8 cellular contexts compared by ENCODE assay signal in the genomic region with DNA sequence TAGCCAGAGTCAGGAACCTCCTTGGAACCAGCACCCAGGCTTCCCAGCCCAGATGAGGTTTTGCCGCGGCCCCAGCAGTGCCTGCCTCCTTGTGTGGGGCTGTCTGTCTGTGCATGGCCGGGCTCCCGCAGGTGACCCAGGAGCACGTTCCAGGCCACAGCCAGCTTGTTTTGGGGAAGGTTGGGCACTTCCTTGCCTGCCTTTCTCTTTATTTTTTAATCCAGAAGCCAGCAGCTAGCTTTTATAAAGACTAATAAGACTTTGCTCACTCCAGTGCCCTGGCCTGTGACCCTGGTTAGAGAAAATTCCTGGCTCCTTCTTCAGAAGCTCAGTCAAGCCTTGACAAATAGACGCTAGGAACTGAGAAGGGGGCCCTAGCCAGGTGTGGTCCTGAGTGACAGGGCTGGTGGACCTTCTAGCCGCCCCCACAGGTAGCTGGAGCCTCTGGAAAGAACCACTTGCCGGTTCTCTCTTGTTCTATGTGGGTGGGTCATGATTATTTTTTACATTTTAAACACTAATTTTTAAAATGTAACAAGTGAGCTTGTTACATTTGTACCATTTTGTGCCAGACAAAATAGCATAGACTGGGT. TPM values are rescaled to one million over a fixed set of nuclear protein-coding genes. Genes with fewer than 3 reads are reported as not detected.
DNase-seq lines count a peak whose midpoint lies in the region; ATAC-seq, FAIRE-seq and TF ChIP-seq lines count a peak whose summit lies in the region.

No MANE protein-coding gene starts in this region.

- FAIRE-seq in D721Med (lab: Jason Lieb, UNC): no peak
- FAIRE-seq in frontal cortex (lab: Jason Lieb, UNC): no peak

- peaks cover 47% of the 10 kb centered on the region for H3K4me1 Mint-ChIP-seq in CD8-positive, alpha-beta T cell (ENCODE audit: low read depth)

- DNase-seq in CD8-positive, alpha-beta T cell: no peak
- DNase-seq in coronary artery (ENCODE audit: low spot score): no peak
- no peak for DNase-seq in D721Med (ENCODE audit: insufficient read length, low spot score)
- DNase-seq in frontal cortex (ENCODE audit: low spot score in 2 of 2): no peak

- H3K27ac ChIP-seq in CD8-positive, alpha-beta T cell (ENCODE audit: low read depth, low read length): peak overlapping the region; percentile 58
- H3K27ac ChIP-seq in KMS-11 (no peak overlapping the region), coronary artery (peak overlapping the region in 1 of 2 donors; percentile 71), neural cell (ENCODE audit: low read length) (no peak overlapping the region)

- H3K36me3 ChIP-seq in CD8-positive, alpha-beta T cell (ENCODE audit: insufficient read depth, low read length): peaks cover under 1% of the 10 kb centered on the region
- H3K36me3 ChIP-seq in KMS-11 (ENCODE audit: insufficient read depth): no peaks in the 10 kb centered on the region
- H3K36me3 ChIP-seq in neural cell (ENCODE audit: insufficient read depth, low read length): no peaks in the 10 kb centered on the region

- ATAC-seq in CD8-positive, alpha-beta T cell: peak; percentile 15
- ATAC-seq in HG03378 (IDR thresholded peaks at IDR 0.05; ENCODE audit: unreplicated experiment) (no peak), HG02970 (IDR thresholded peaks at IDR 0.05; ENCODE audit: low FRiP score, unreplicated experiment) (no peak)

- no peaks in the 10 kb centered on the region for H3K27me3 ChIP-seq in CD8-positive, alpha-beta T cell (ENCODE audit: insufficient read depth, low read length)
- no peaks in the 10 kb centered on the region for H3K27me3 ChIP-seq in KMS-11 (ENCODE audit: insufficient read depth, low read depth)
- no peaks in the 10 kb centered on the region for H3K27me3 ChIP-seq in neural cell (ENCODE audit: insufficient read depth, low read depth, low read length)

- peak overlapping the region; percentile 85 for H3K4me2 ChIP-seq in KMS-11
- peak overlapping the region; percentile 56 for H3K4me2 ChIP-seq in neural cell (ENCODE audit: low read length)

- H2AFZ ChIP-seq in KMS-11 (ENCODE audit: low read depth): peak overlapping the region; percentile 98
- peak overlapping the region; percentile 75 for H2AFZ ChIP-seq in neural cell (ENCODE audit: low read depth, low read length)

- no peaks in the 10 kb centered on the region for H3F3A ChIP-seq in neural cell (ENCODE audit: insufficient read depth, low read length, poor library complexity, severe bottlenecking)

- H3K79me2 ChIP-seq in KMS-11 (ENCODE audit: insufficient read depth, low read depth) (no peaks in the 10 kb centered on the region), neural cell (replicated peaks; ENCODE audit: insufficient read depth, low read length) (no peaks in the 10 kb centered on the region)

- H3K36me3 Mint-ChIP-seq in CD8-positive, alpha-beta T cell: peaks cover 24% of the 10 kb centered on the region

- no peaks in the 10 kb centered on the region for H3K9me3 ChIP-seq in CD8-positive, alpha-beta T cell (ENCODE audit: low read length)
- no peaks in the 10 kb centered on the region for H3K9me3 ChIP-seq in neural cell (ENCODE audit: low read length)

- H3K9ac ChIP-seq in KMS-11 (peak overlapping the region; percentile 72; the same call in 1 of the 2 replicates), neural cell (ENCODE audit: low read length) (peak overlapping the region; percentile 83)

- no peak for TF ChIP-seq CTCF in CD8-positive, alpha-beta T cell (IDR thresholded peaks at IDR 0.05)
- TF ChIP-seq CTCF in KMS-11 (conservative IDR thresholded peaks at IDR 0.05; ENCODE audit: low read depth, low read length): no peak
- no peak for TF ChIP-seq CTCF in coronary artery (IDR thresholded peaks at IDR 0.05)
- peak; percentile 3 for TF ChIP-seq CTCF in neural cell (IDR thresholded peaks at IDR 0.05; ENCODE audit: poor library complexity, severe bottlenecking)
- TF ChIP-seq CTCF in D721Med (IDR thresholded peaks at IDR 0.05; ENCODE audit: insufficient read depth, missing control alignments): no peak

- H3K4me3 Mint-ChIP-seq in CD8-positive, alpha-beta T cell: peak overlapping the region; percentile 92

- no peaks in the 10 kb centered on the region for H3K27me3 Mint-ChIP-seq in CD8-positive, alpha-beta T cell (ENCODE audit: low read depth)

- CTCF ChIA-PET in CD8-positive, alpha-beta T cell (lab: Charles Lee): interaction anchor here (0.8 to 4.0 kb wide), 12 partner anchors 10 to 527 kb away, joined by 3 to 27 read pairs (median 4); partner anchors contain the start of gene VSIR

- H4K20me1 ChIP-seq in KMS-11 (ENCODE audit: insufficient read depth) (no peaks in the 10 kb centered on the region), neural cell (ENCODE audit: insufficient read depth) (no peaks in the 10 kb centered on the region)

- peak overlapping the region; percentile 91 for H3K4me3 ChIP-seq in CD8-positive, alpha-beta T cell (ENCODE audit: low read depth, low read length)
- H3K4me3 ChIP-seq in KMS-11 (IDR thresholded peaks at IDR 0.05; ENCODE audit: insufficient read depth, low read depth, low read length) (no peak overlapping the region), coronary artery (peak overlapping the region; percentile 77), neural cell (ENCODE audit: low read length) (peak overlapping the region; percentile 75)

- TF ChIP-seq RAD21 in neural cell (conservative IDR thresholded peaks at IDR 0.05): peak; percentile 21

- H3K27ac Mint-ChIP-seq in CD8-positive, alpha-beta T cell: peak overlapping the region; percentile 80

- peaks cover 18% of the 10 kb centered on the region for H3K4me1 ChIP-seq in CD8-positive, alpha-beta T cell (ENCODE audit: insufficient read depth, low read length)
- peaks cover 26% of the 10 kb centered on the region for H3K4me1 ChIP-seq in KMS-11 (ENCODE audit: low read depth, poor library complexity, severe bottlenecking)

- no peaks in the 10 kb centered on the region for H3K9me2 ChIP-seq in neural cell (ENCODE audit: insufficient read depth, low read length)

- intact Hi-C loops in CD8-positive, alpha-beta T cell (cut with DNase I, micrococcal nuclease): loop anchor here (1.0 kb wide), 4 partner anchors 57 to 531 kb away; partner anchors contain the start of gene PSAP (in 1 of the 2)

- no peak for TF ChIP-seq EP300 in neural cell (conservative IDR thresholded peaks at IDR 0.05; ENCODE audit: poor library complexity, severe bottlenecking)

- POLR2A ChIA-PET in CD8-positive, alpha-beta T cell (lab: Charles Lee): interaction anchor here (1.1 to 2.2 kb wide), 3 partner anchors 14 to 250 kb away, joined by 3 to 9 read pairs (median 6); no protein-coding TSS in a partner anchor

- no peaks in the 10 kb centered on the region for H3K9me3 Mint-ChIP-seq in CD8-positive, alpha-beta T cell

TF ChIP-seq in neural cell, 6 proteins besides CTCF, POLR2A, EP300 and RAD21:
- TF ChIP-seq POLR2AphosphoS5 (IDR thresholded peaks at IDR 0.05): no peak
- peak; percentile 20 for TF ChIP-seq SMC3 (conservative IDR thresholded peaks at IDR 0.05; ENCODE audit: poor library complexity)
TF ChIP-seq in neural cell: peak in this region for 1.

RNA-seq across cellular contexts. Expression of gene SLC29A3, which starts 0.8 kb away (rescaled TPM):
- 1 to 10 TPM; 1.4 to 2.9 TPM for total RNA-seq in CD8-positive, alpha-beta T cell
- 2.3 and 3.6 TPM in 2 replicates for polyA plus RNA-seq in neural cell
- 3.1 and 4.1 TPM in 2 replicates for polyA minus RNA-seq in neural cell
- 1.2 TPM for total RNA-seq in frontal cortex
